Comparison of ENCODE assay signal across 8 cellular contexts in genomic region chr6:27143020-27143388, GRCh38.
DNase-seq lines count a peak whose midpoint lies in the region; ATAC-seq and TF ChIP-seq lines count a peak whose summit lies in the region.
"Not testable (repeated sequence)": the region's sequence is repeated elsewhere in the genome, so short reads cannot be mapped to it uniquely, and the experiment has no call there.

No MANE protein-coding gene starts in this region.

- peak overlapping the region; percentile 31 for H3K4me3 ChIP-seq in ACC112 (ENCODE audit: low read depth, low read length)
- H3K4me3 ChIP-seq in GM06990 (replicated peaks; ENCODE audit: low read depth, low read length): peak overlapping the region; percentile 28
- H3K4me3 ChIP-seq in HUES64 (ENCODE audit: low read length); neural progenitor cell: not testable (repeated sequence)
- peak overlapping the region in 1 of 2 experiments; percentile 100; a peak in 1 of 4 replicates for H3K4me3 ChIP-seq in Panc1 (ENCODE audit: low read depth in 2 of 2, low read length in 2 of 2)
- H3K4me3 ChIP-seq in iPS-20b (ENCODE audit: low read length): peak overlapping the region; percentile 29; the same call in 1 of the 2 replicates

- not testable (repeated sequence) for H3K9me3 ChIP-seq in HUES64 (ENCODE audit: insufficient read depth, low read depth, low read length); Panc1 (ENCODE audit: control insufficient read depth, insufficient read depth, low read depth, low read length); iPS-20b (ENCODE audit: insufficient read depth, low read depth, low read length); neural progenitor cell (ENCODE audit: low read depth)

- POLR2A ChIA-PET in Panc1 (lab: Charles Lee): interaction anchor here (0.6 to 0.7 kb wide), 3 partner anchors 10 to 665 kb away, joined by 3 to 18 read pairs (median 6); a partner anchor contains a TSS
- POLR2A ChIA-PET in activated CD4-positive, alpha-beta memory T cell treated with anti-CD3 and anti-CD28 coated beads for 36 hours (lab: Charles Lee): interaction anchor here (8.7 kb wide), 1 partner anchor 10 kb away, joined by 375 read pairs; a partner anchor contains a TSS

- H3K27ac Mint-ChIP-seq in activated CD4-positive, alpha-beta memory T cell treated with anti-CD3 and anti-CD28 coated beads for 36 hours: peak overlapping the region; percentile 70
- peak overlapping the region; percentile 29 for H3K27ac Mint-ChIP-seq in activated naive CD4-positive, alpha-beta T cell treated with anti-CD3 and anti-CD28 coated beads, Interleukin-2, amount 10 ng/mL, durations not matched to agents 7 days and 5 days
- peak overlapping the region; percentile 94 for H3K27ac Mint-ChIP-seq in neural progenitor cell

- not testable (repeated sequence) for H3K9me3 Mint-ChIP-seq in activated CD4-positive, alpha-beta memory T cell treated with anti-CD3 and anti-CD28 coated beads for 36 hours; activated naive CD4-positive, alpha-beta T cell treated with anti-CD3 and anti-CD28 coated beads, Interleukin-2, amount 10 ng/mL, durations not matched to agents 7 days and 5 days; neural progenitor cell

- BruUV-seq in Panc1 (replicated peaks; lab: Mats Ljungman, UMichigan): not testable (repeated sequence)

- peaks cover 44% of the 10 kb centered on the region for H3K4me1 Mint-ChIP-seq in activated CD4-positive, alpha-beta memory T cell treated with anti-CD3 and anti-CD28 coated beads for 36 hours (ENCODE audit: low read depth)
- H3K4me1 Mint-ChIP-seq in activated naive CD4-positive, alpha-beta T cell treated with anti-CD3 and anti-CD28 coated beads, Interleukin-2, amount 10 ng/mL, durations not matched to agents 7 days and 5 days: peaks cover 41% of the 10 kb centered on the region
- peaks cover 41% of the 10 kb centered on the region for H3K4me1 Mint-ChIP-seq in neural progenitor cell

- H3K79me2 ChIP-seq in ACC112 (ENCODE audit: control insufficient read depth, insufficient read depth, low read length, unreplicated experiment): peaks cover 54% of the 10 kb centered on the region
- peaks cover 51% of the 10 kb centered on the region for H3K79me2 ChIP-seq in neural progenitor cell (ENCODE audit: low read depth)

- not testable (repeated sequence) for H3K27ac ChIP-seq in ACC112 (ENCODE audit: low read depth, low read length); iPS-20b (ENCODE audit: low read length); neural progenitor cell
- H3K27ac ChIP-seq in HUES64 (ENCODE audit: low read depth, low read length) (peak overlapping the region; percentile 32; the same call in 1 of the 2 replicates), Panc1 (ENCODE audit: low read length) (peak overlapping the region; percentile 97)

- H3K36me3 ChIP-seq in ACC112 (ENCODE audit: insufficient read depth, low read length); GM06990 (ENCODE audit: control insufficient read depth, insufficient read depth, low read length); HUES64 (ENCODE audit: insufficient read depth, low read length); Panc1 (ENCODE audit: control insufficient read depth, insufficient read depth, low read length); neural progenitor cell: not testable (repeated sequence)
- peaks cover 10% of the 10 kb centered on the region; the same call in 1 of the 2 replicates for H3K36me3 ChIP-seq in iPS-20b (ENCODE audit: insufficient read depth, low read depth, low read length)

- not testable (repeated sequence) for DNase-seq in GM06990 (ENCODE audit: extremely low read depth, insufficient read length); Panc1 (ENCODE audit: low read depth, low spot score); activated CD4-positive, alpha-beta memory T cell treated with anti-CD3 and anti-CD28 coated beads for 36 hours; activated naive CD4-positive, alpha-beta T cell treated with anti-CD3 and anti-CD28 coated beads, Interleukin-2, amount 10 ng/mL, durations not matched to agents 7 days and 5 days; neural progenitor cell (ENCODE audit: low spot score)

- not testable (repeated sequence) for H3K9ac ChIP-seq in HUES64 (ENCODE audit: low read depth, low read length); neural progenitor cell
- H3K9ac ChIP-seq in iPS-20b (ENCODE audit: low read depth, low read length): peak overlapping the region; percentile 3; the same call in 1 of the 2 replicates

- CTCF ChIA-PET in Panc1 (lab: Charles Lee): not testable (repeated sequence)
- CTCF ChIA-PET in activated CD4-positive, alpha-beta memory T cell treated with anti-CD3 and anti-CD28 coated beads for 36 hours (lab: Charles Lee): interaction anchor here (2.2 to 3.7 kb wide), 2 partner anchors 11 to 16 kb away, joined by 9 to 14 read pairs; a partner anchor contains a TSS
- CTCF ChIA-PET in activated naive CD4-positive, alpha-beta T cell treated with anti-CD3 and anti-CD28 coated beads, Interleukin-2, amount 10 ng/mL, durations not matched to agents 7 days and 5 days (lab: Charles Lee): interaction anchor here (0.6 kb wide), 1 partner anchor 13 kb away, joined by 3 read pairs; no protein-coding TSS in a partner anchor

- intact Hi-C loops in Panc1 (cut with micrococcal nuclease; ENCODE audit: unreplicated experiment): not testable (repeated sequence)
- intact Hi-C loops in activated CD4-positive, alpha-beta memory T cell treated with anti-CD3 and anti-CD28 coated beads for 36 hours (cut with micrococcal nuclease): loop anchor here (10.0 kb wide), 1 partner anchor 1722 kb away; no protein-coding TSS in a partner anchor

- not testable (repeated sequence) for H3K4me2 ChIP-seq in neural progenitor cell

- TF ChIP-seq CTCF in GM06990 (IDR thresholded peaks at IDR 0.05; ENCODE audit: insufficient read depth, low read length, poor library complexity, severe bottlenecking); Panc1 (IDR thresholded peaks at IDR 0.05); neural progenitor cell (IDR thresholded peaks at IDR 0.05): not testable (repeated sequence)

- not testable (repeated sequence) for H3K36me3 Mint-ChIP-seq in activated CD4-positive, alpha-beta memory T cell treated with anti-CD3 and anti-CD28 coated beads for 36 hours; neural progenitor cell
- peaks cover 18% of the 10 kb centered on the region for H3K36me3 Mint-ChIP-seq in activated naive CD4-positive, alpha-beta T cell treated with anti-CD3 and anti-CD28 coated beads, Interleukin-2, amount 10 ng/mL, durations not matched to agents 7 days and 5 days

- not testable (repeated sequence) for H3K27me3 ChIP-seq in ACC112 (ENCODE audit: insufficient read depth, low read length); GM06990 (replicated peaks; ENCODE audit: control insufficient read depth, insufficient read depth, low read length); HUES64 (ENCODE audit: insufficient read depth, low read length); Panc1 (ENCODE audit: control insufficient read depth, insufficient read depth, low read length); iPS-20b (ENCODE audit: insufficient read depth, low read length); neural progenitor cell

- H3K4me3 Mint-ChIP-seq in activated CD4-positive, alpha-beta memory T cell treated with anti-CD3 and anti-CD28 coated beads for 36 hours: not testable (repeated sequence)
- H3K4me3 Mint-ChIP-seq in activated naive CD4-positive, alpha-beta T cell treated with anti-CD3 and anti-CD28 coated beads, Interleukin-2, amount 10 ng/mL, durations not matched to agents 7 days and 5 days: peak overlapping the region; percentile 42
- peak overlapping the region; percentile 66 for H3K4me3 Mint-ChIP-seq in neural progenitor cell

- 94% methylated on average over 3 of the region's 4 CpGs for WGBS in HUES64

- peaks cover 71% of the 10 kb centered on the region for H3F3A ChIP-seq in neural progenitor cell (ENCODE audit: low read depth)

- not testable (repeated sequence) for H3K27me3 Mint-ChIP-seq in activated CD4-positive, alpha-beta memory T cell treated with anti-CD3 and anti-CD28 coated beads for 36 hours; activated naive CD4-positive, alpha-beta T cell treated with anti-CD3 and anti-CD28 coated beads, Interleukin-2, amount 10 ng/mL, durations not matched to agents 7 days and 5 days; neural progenitor cell (ENCODE audit: insufficient read depth, low read depth)

- not testable (repeated sequence) for H2AFZ ChIP-seq in ACC112 (ENCODE audit: low read length, unreplicated experiment); neural progenitor cell (replicated peaks)

- H4K20me1 ChIP-seq in neural progenitor cell (ENCODE audit: low read depth): peaks cover 12% of the 10 kb centered on the region

- ATAC-seq in Panc1: not testable (repeated sequence)

- in situ Hi-C loops in Panc1 (cut with HindIII; ENCODE audit: low pct_unique_long_range_greater_than_20kb, low sequenced_read_pairs): not testable (repeated sequence)

- H3K4me1 ChIP-seq in ACC112 (ENCODE audit: control insufficient read depth, insufficient read depth, low read length, unreplicated experiment): peaks cover 19% of the 10 kb centered on the region
- peaks cover 24% of the 10 kb centered on the region for H3K4me1 ChIP-seq in HUES64 (ENCODE audit: insufficient read depth, low read length)
- H3K4me1 ChIP-seq in Panc1 (ENCODE audit: control insufficient read depth, insufficient read depth, low read length): peaks cover 13% of the 10 kb centered on the region
- H3K4me1 ChIP-seq in iPS-20b (ENCODE audit: insufficient read depth, low read length): not testable (repeated sequence)
- peaks cover 25% of the 10 kb centered on the region for H3K4me1 ChIP-seq in neural progenitor cell

Comparison
In these comparisons a context has a peak if more than half of its experiments do, and no peak if none do; other contexts are left out.
1. H3K27ac Mint-ChIP-seq: peak in every context shown above with its lines; median percentile 94 in neural progenitor cell; 70 in activated CD4-positive, alpha-beta memory T cell treated with anti-CD3 and anti-CD28 coated beads for 36 hours; 29 in activated naive CD4-positive, alpha-beta T cell treated with anti-CD3 and anti-CD28 coated beads, Interleukin-2, amount 10 ng/mL, durations not matched to agents 7 days and 5 days.